Comparison of ENCODE assay signal across 8 cellular contexts in genomic region chr20:10674684-10675455, GRCh38. TPM values are rescaled to one million over a fixed set of nuclear protein-coding genes. Genes with fewer than 3 reads are reported as not detected.
DNase-seq lines count a peak whose midpoint lies in the region; ATAC-seq, FAIRE-seq and TF ChIP-seq lines count a peak whose summit lies in the region.

No MANE protein-coding gene starts in this region.

- H3K27me3 ChIP-seq in adipocyte (replicated peaks; ENCODE audit: control insufficient read depth, insufficient read depth, low read length), result no peaks in the 10 kb centered on the region
- no peaks in the 10 kb centered on the region for H3K27me3 ChIP-seq in heart right ventricle
- no peaks in the 10 kb centered on the region for H3K27me3 ChIP-seq in pancreas

- ATAC-seq in GM21367 (IDR thresholded peaks at IDR 0.05; ENCODE audit: unreplicated experiment) (peak; percentile 38), HG03571 (IDR thresholded peaks at IDR 0.05; ENCODE audit: unreplicated experiment) (peak; percentile 37), heart right ventricle (peak; percentile 45 to 74 (median 56)), pancreas (peak; percentile 59 to 68 (median 64))

- intact Hi-C loops in heart right ventricle (cut with DNase I) (loop anchor here in 9 of 10 donors (1.0 to 10.0 kb wide), 23 partner anchors 42 to 870 kb away; partner anchors contain the start of gene SLX4IP (in 1 of the 9)), pancreas (cut with DNase I) (loop anchor here in 1 of 3 donors (10.0 kb wide), 2 partner anchors 540 to 600 kb away; no protein-coding TSS in a partner anchor)

- H3K4me1 ChIP-seq in adipocyte (ENCODE audit: control insufficient read depth, insufficient read depth, low read length) (peaks cover 22% of the 10 kb centered on the region), heart right ventricle (peaks cover 0 to 26% (median 13%) of the 10 kb centered on the region in 9 donors), pancreas (peaks cover 0 to 7% (median 4%) of the 10 kb centered on the region in 3 donors)

- no peak for FAIRE-seq in pancreas (lab: Jason Lieb, UNC)

- H3K36me3 ChIP-seq in adipocyte (ENCODE audit: control insufficient read depth, insufficient read depth, low read length, severe bottlenecking) (no peaks in the 10 kb centered on the region), heart right ventricle (peaks cover 0 to 13% (median 0%) of the 10 kb centered on the region in 9 donors), pancreas (no peaks in the 10 kb centered on the region)

- peak overlapping the region; percentile 93 for H3K9ac ChIP-seq in adipocyte (ENCODE audit: low read length)

- WGBS in heart right ventricle, 2 donors, result 3 to 4% methylated on average over 32 to 38 of the region's 38 CpGs
- 1% methylated on average over 38 of the region's 38 CpGs for WGBS in pancreas, 2 donors

- TF ChIP-seq CTCF in heart right ventricle (IDR thresholded peaks at IDR 0.05) (peak; percentile 75 to 91 (median 84)), pancreas (IDR thresholded peaks at IDR 0.05) (peak; percentile 73 to 90 (median 78))

- H3K4me3 ChIP-seq in adipocyte (ENCODE audit: low read length) (peak overlapping the region; percentile 91), heart right ventricle (peak overlapping the region; percentile 69 to 98 (median 87)), pancreas (peak overlapping the region; percentile 57 to 99 (median 88))

- no peaks in the 10 kb centered on the region for H3K9me3 ChIP-seq in adipocyte (ENCODE audit: control insufficient read depth, low read length)
- no peaks in the 10 kb centered on the region for H3K9me3 ChIP-seq in heart right ventricle
- no peaks in the 10 kb centered on the region for H3K9me3 ChIP-seq in pancreas

- peak overlapping the region; percentile 89 to 100 (median 98) for H3K27ac ChIP-seq in heart right ventricle
- peak overlapping the region; percentile 99 to 100 (median 100) for H3K27ac ChIP-seq in pancreas

- DNase-seq in ELF-1 (ENCODE audit: low read depth, low spot score) (peak; percentile 94), NOMO-1 treated with DMSO at 0.1 percent for 48 hours (lab: John Stamatoyannopoulos, UW; ENCODE audit: unreplicated experiment) (peak; percentile 74), adipocyte (ENCODE audit: low read depth) (peak; percentile 86), heart right ventricle (peak; percentile 83), pancreas (peak; percentile 79 to 93 (median 86))
- no peak for DNase-seq in effector CD8-positive, alpha-beta T cell (lab: John Stamatoyannopoulos, UW)

RNA-seq across cellular contexts. Expression of gene JAG1, which starts 1.1 kb away (rescaled TPM):
- total RNA-seq in heart right ventricle, result 10 to 100 TPM; 23.0 to 38.2 (median 27.5) TPM
- polyA plus RNA-seq in heart right ventricle, result 10 to 100 TPM; 11.1 to 17.9 TPM
- 10 to 100 TPM; 22.6 to 60.1 (median 27.4) TPM for total RNA-seq in pancreas
- polyA plus RNA-seq in pancreas, result 10 to 100 TPM; 13.9 to 14.6 TPM
